In genomic region chr10:75876710-75877109, GRCh38 we compare ENCODE assay signal across 14 cellular contexts.
DNase-seq lines count a peak whose midpoint lies in the region; ATAC-seq and TF ChIP-seq lines count a peak whose summit lies in the region.
"Had no signal": no experiment of that assay in that cellular context is flagged by ENCODE, and none has a peak within 500 bp of the region (broad histone marks: within the 10 kb centered on the region; RNA-seq: fewer than 3 reads in every experiment).

No MANE protein-coding gene starts in this region.

- H3K79me2 ChIP-seq in Karpas-422 (ENCODE audit: low read length) = no peaks in the 10 kb centered on the region

- intact Hi-C loops in lower lobe of right lung (cut with DNase I) = no loop called here

- no peaks in the 10 kb centered on the region for H3K9me3 Mint-ChIP-seq in T-helper 2 cell treated with Interferon-gamma antibody and Interleukin-4, amounts not matched to agents 5 μg/mL and 100 μg/mL, for 36 hours

- H3K4me1 ChIP-seq in Karpas-422 (ENCODE audit: low read length) (no peaks in the 10 kb centered on the region), lower lobe of right lung (peaks cover 7% of the 10 kb centered on the region)
- H3K4me1 ChIP-seq: A549, BLaER1 had no signal

- H3K9me3 ChIP-seq in Karpas-422 (ENCODE audit: low read length) (no peaks in the 10 kb centered on the region), lower lobe of right lung (no peaks in the 10 kb centered on the region)
- H3K9me3 ChIP-seq: A549, BLaER1 had no signal

- H3K27ac Mint-ChIP-seq in T-helper 2 cell treated with Interferon-gamma antibody and Interleukin-4, amounts not matched to agents 5 μg/mL and 100 μg/mL, for 36 hours = no peak overlapping the region
- H3K27ac Mint-ChIP-seq: CD8-positive, alpha-beta memory T cell had no signal

- no peaks in the 10 kb centered on the region for H3K4me1 Mint-ChIP-seq in T-helper 2 cell treated with Interferon-gamma antibody and Interleukin-4, amounts not matched to agents 5 μg/mL and 100 μg/mL, for 36 hours (ENCODE audit: low read depth)
- H3K4me1 Mint-ChIP-seq: CD8-positive, alpha-beta memory T cell had no signal

- H3K27ac ChIP-seq in Karpas-422 (ENCODE audit: low read length) = no peak overlapping the region
- H3K27ac ChIP-seq in lower lobe of right lung = no peak overlapping the region
- H3K27ac ChIP-seq: A549, BLaER1, HL-60 had no signal

- H3K36me3 Mint-ChIP-seq in T-helper 2 cell treated with Interferon-gamma antibody and Interleukin-4, amounts not matched to agents 5 μg/mL and 100 μg/mL, for 36 hours (ENCODE audit: low read depth) = no peaks in the 10 kb centered on the region
- H3K36me3 Mint-ChIP-seq: CD8-positive, alpha-beta memory T cell had no signal

- no peak overlapping the region for H3K9ac ChIP-seq in Karpas-422 (ENCODE audit: low read length)
- H3K9ac ChIP-seq: BLaER1 had no signal

- H3K4me3 ChIP-seq in Karpas-422 (ENCODE audit: low read length) (no peak overlapping the region), astrocyte of the cerebellum (ENCODE audit: low read depth, low read length) (no peak overlapping the region), lower lobe of right lung (no peak overlapping the region)
- H3K4me3 ChIP-seq: A549, BLaER1, GM12878 had no signal

- H4K20me1 ChIP-seq in Karpas-422 (ENCODE audit: insufficient read depth, low read depth, low read length) = no peaks in the 10 kb centered on the region
- H4K20me1 ChIP-seq: BLaER1 had no signal

- in situ Hi-C loops in astrocyte of the cerebellum (cut with HindIII; ENCODE audit: low sequenced_read_pairs) = no loop called here

- peak; percentile 49 to 63 for ATAC-seq in lower lobe of right lung
- no peak for ATAC-seq in GM18870 (IDR thresholded peaks at IDR 0.05; ENCODE audit: unreplicated experiment)
- ATAC-seq: A549, GM12878 had no signal

- no peaks in the 10 kb centered on the region for H3K27me3 Mint-ChIP-seq in T-helper 2 cell treated with Interferon-gamma antibody and Interleukin-4, amounts not matched to agents 5 μg/mL and 100 μg/mL, for 36 hours (ENCODE audit: low read depth)

- H3K4me2 ChIP-seq in Karpas-422 (ENCODE audit: low read depth, low read length, poor library complexity, severe bottlenecking) = no peak overlapping the region
- H3K4me2 ChIP-seq: A549, BLaER1 had no signal

- H3K9me2 ChIP-seq in Karpas-422 (replicated peaks; ENCODE audit: insufficient read depth, low read length) = no peaks in the 10 kb centered on the region

- H3K27me3 ChIP-seq in Karpas-422 (ENCODE audit: low read length) (no peaks in the 10 kb centered on the region), lower lobe of right lung (ENCODE audit: low read depth) (no peaks in the 10 kb centered on the region)
- H3K27me3 ChIP-seq: BLaER1 had no signal

- TF ChIP-seq CTCF in astrocyte of the cerebellum (IDR thresholded peaks at IDR 0.05; ENCODE audit: low read depth, low read length, missing control alignments) = no peak
- TF ChIP-seq CTCF in lower lobe of right lung (IDR thresholded peaks at IDR 0.05) = no peak

- DNase-seq in Karpas-422 = peak; percentile 14
- DNase-seq in astrocyte of the cerebellum (ENCODE audit: low read depth) = peak; percentile 16
- no peak for DNase-seq in lower lobe of right lung
- no peak for DNase-seq in GOT3 (lab: John Stamatoyannopoulos, UW)
- DNase-seq in T-helper 2 cell treated with Interferon-gamma antibody and Interleukin-4, amounts not matched to agents 5 μg/mL and 100 μg/mL, for 36 hours (ENCODE audit: low spot score) = no peak
- DNase-seq: AML-193; CD8-positive, alpha-beta memory T cell; DMS53; HCEC 1CT had no signal

- H3K4me3 Mint-ChIP-seq in T-helper 2 cell treated with Interferon-gamma antibody and Interleukin-4, amounts not matched to agents 5 μg/mL and 100 μg/mL, for 36 hours = no peak overlapping the region
- H3K4me3 Mint-ChIP-seq: CD8-positive, alpha-beta memory T cell had no signal

- H3K36me3 ChIP-seq in Karpas-422 (ENCODE audit: insufficient read depth, low read length) (no peaks in the 10 kb centered on the region), lower lobe of right lung (no peaks in the 10 kb centered on the region)
- H3K36me3 ChIP-seq: BLaER1 had no signal

- H2AFZ ChIP-seq in Karpas-422 (ENCODE audit: low read length) = no peak overlapping the region

Comparison
In these comparisons a context has a peak if more than half of its experiments do, and no peak if none do; other contexts are left out.
1. DNase-seq: peak in Karpas-422 (single experiment) and astrocyte of the cerebellum (single experiment); none in lower lobe of right lung (single experiment), GOT3 (single experiment) and T-helper 2 cell treated with Interferon-gamma antibody and Interleukin-4, amounts not matched to agents 5 μg/mL and 100 μg/mL, for 36 hours (single experiment).